Comparison of ENCODE assay signal across 18 cellular contexts in genomic region chr6:135481786-135482369, GRCh38. TPM values are rescaled to one million over a fixed set of nuclear protein-coding genes. Genes with fewer than 3 reads are reported as not detected.
DNase-seq lines count a peak whose midpoint lies in the region; ATAC-seq, FAIRE-seq and TF ChIP-seq lines count a peak whose summit lies in the region.
"Had no signal": no experiment of that assay in that cellular context is flagged by ENCODE, and none has a peak within 500 bp of the region (broad histone marks: within the 10 kb centered on the region; RNA-seq: fewer than 3 reads in every experiment).

No MANE protein-coding gene starts in this region.

- no peak overlapping the region for H3K27ac Mint-ChIP-seq in WTC11
- H3K27ac Mint-ChIP-seq: immature natural killer cell, mesothelial cell of epicardium, T-cell had no signal

- no peak overlapping the region for H3K27ac ChIP-seq in HepG2 (ENCODE audit: extremely low read length, insufficient read depth, low read length)
- H3K27ac ChIP-seq in right lobe of liver = no peak overlapping the region
- H3K27ac ChIP-seq in thyroid gland = no peak overlapping the region
- H3K27ac ChIP-seq: dorsolateral prefrontal cortex, HL-60, spleen had no signal

- TF ChIP-seq CTCF in HepG2 (CRISPR knock-in tag; IDR thresholded peaks at IDR 0.05) = no peak
- no peak for TF ChIP-seq CTCF in right lobe of liver (IDR thresholded peaks at IDR 0.05)
- TF ChIP-seq CTCF in WTC11 (IDR thresholded peaks at IDR 0.05) = no peak
- TF ChIP-seq CTCF in thyroid gland (IDR thresholded peaks at IDR 0.05) = no peak

- TF ChIP-seq EP300 in HepG2 (IDR thresholded peaks at IDR 0.05; ENCODE audit: low read depth in 2 of 2, low read length in 2 of 2) = no peak
- TF ChIP-seq EP300 in HepG2 (CRISPR knock-in tag; IDR thresholded peaks at IDR 0.05; ENCODE audit: borderline replicate concordance) = no peak

- H4K20me1 ChIP-seq in HepG2 (ENCODE audit: insufficient read depth, low read length) = no peaks in the 10 kb centered on the region

- no peak for FAIRE-seq in HepG2 (lab: Jason Lieb, UNC)
- FAIRE-seq: frontal cortex had no signal

- DNase-seq in HepG2 (ENCODE audit: low spot score) (no peak), right lobe of liver (no peak), NAMALWA (ENCODE audit: low spot score) (peak; percentile 24), WTC11 (ENCODE audit: low spot score) (no peak), thyroid gland (no peak), retina (no peak)
- DNase-seq: activated CD4-positive, alpha-beta T cell treated with anti-CD3 and anti-CD28 coated beads, Interleukin-2, amount 50 U/mL, for 1 hour; dorsolateral prefrontal cortex; GOT3; immature natural killer cell; MG63; spleen; T-cell had no signal

- intact Hi-C loops in HepG2 (cut with micrococcal nuclease; ENCODE audit: unreplicated experiment) (no loop called here), right lobe of liver (cut with DNase I) (no loop called here), thyroid gland (cut with DNase I) (no loop called here)

- H3K36me3 Mint-ChIP-seq in WTC11 = peaks cover 82% of the 10 kb centered on the region

- no peak overlapping the region for H3K4me2 ChIP-seq in HepG2 (ENCODE audit: low read depth, low read length)

- in situ Hi-C loops in HepG2 (cut with HindIII; ENCODE audit: extremely low pct_ligation_motif_present, low pct_unique_long_range_greater_than_20kb) = no loop called here

- TF ChIP-seq RAD21 in HepG2 (CRISPR knock-in tag; IDR thresholded peaks at IDR 0.05) = no peak

- ATAC-seq in HepG2 (no peak), right lobe of liver (no peak), WTC11 (no peak), HG02623 (IDR thresholded peaks at IDR 0.05; ENCODE audit: unreplicated experiment) (no peak), HG03432 (IDR thresholded peaks at IDR 0.05; ENCODE audit: unreplicated experiment) (no peak)
- ATAC-seq: T-cell had no signal

- POLR2A ChIA-PET in HepG2 (lab: Yijun Ruan, JAX) = no interaction called here
- POLR2A ChIA-PET in WTC11 (lab: Charles Lee) = interaction anchor here (0.6 kb wide), 1 partner anchor 292 kb away, joined by 3 read pairs; no protein-coding TSS in a partner anchor

- WGBS in HepG2 (ENCODE audit: low lambda C conversion rate) = 98% methylated on average over 3 of the region's 3 CpGs
- 89% methylated on average over 3 of the region's 3 CpGs for WGBS in right lobe of liver (ENCODE audit: insufficient coverage, low coverage, low lambda C conversion rate, missing lambda C conversion rate)
- WGBS in thyroid gland, 2 donors = 94 to 97% methylated on average over 3 of the region's 3 CpGs

- BruUV-seq in HepG2 (replicated peaks; lab: Mats Ljungman, UMichigan) = no TSS peak

- H3K9ac ChIP-seq in HepG2 (ENCODE audit: insufficient read depth, low read depth, low read length) = no peak overlapping the region

- H3K27me3 ChIP-seq in HepG2 (ENCODE audit: control insufficient read depth in 1 of 2, insufficient read depth in 2 of 2, low read length in 2 of 2) = no peaks in the 10 kb centered on the region
- H3K27me3 ChIP-seq in right lobe of liver = no peaks in the 10 kb centered on the region
- H3K27me3 ChIP-seq in thyroid gland = no peaks in the 10 kb centered on the region
- H3K27me3 ChIP-seq: dorsolateral prefrontal cortex, MG63, spleen had no signal

- no peaks in the 10 kb centered on the region for H3K79me2 ChIP-seq in HepG2 (ENCODE audit: insufficient read depth, low read length)

- peaks cover 67% of the 10 kb centered on the region for H3K9me3 Mint-ChIP-seq in WTC11

- H3K4me3 ChIP-seq in HepG2 (replicated peaks in 1 of 3; ENCODE audit: insufficient read depth in 1 of 3, low read depth in 2 of 3, low read length in 3 of 3) (no peak overlapping the region), right lobe of liver (no peak overlapping the region), thyroid gland (replicated peaks in 1 of 3) (no peak overlapping the region)
- H3K4me3 ChIP-seq: dorsolateral prefrontal cortex, MG63, spleen had no signal

- H3K4me1 Mint-ChIP-seq in WTC11 = no peaks in the 10 kb centered on the region
- H3K4me1 Mint-ChIP-seq: immature natural killer cell, mesothelial cell of epicardium, T-cell had no signal

- CTCF ChIA-PET in HepG2 (lab: Yijun Ruan, JAX; ENCODE audit: low intra/inter-chr PET ratio, low total read pairs) (no interaction called here), WTC11 (lab: Charles Lee) (no interaction called here)

- H3K4me1 ChIP-seq in HepG2 (ENCODE audit: insufficient read depth, low read length) (no peaks in the 10 kb centered on the region), right lobe of liver (no peaks in the 10 kb centered on the region), thyroid gland (no peaks in the 10 kb centered on the region)
- H3K4me1 ChIP-seq: spleen had no signal

- no peak overlapping the region for H2AFZ ChIP-seq in HepG2 (ENCODE audit: low read length)

- no peak overlapping the region for H3K4me3 Mint-ChIP-seq in WTC11
- H3K4me3 Mint-ChIP-seq: immature natural killer cell, mesothelial cell of epicardium, T-cell had no signal

- peaks cover 4 to 13% of the 10 kb centered on the region in 2 experiments; a peak in 4 of 5 replicates for H3K36me3 ChIP-seq in HepG2 (replicated peaks in 1 of 2; ENCODE audit: control insufficient read depth in 1 of 2, insufficient read depth in 2 of 2, low read length in 2 of 2)
- H3K36me3 ChIP-seq in right lobe of liver = no peaks in the 10 kb centered on the region
- peaks cover 4 to 24% of the 10 kb centered on the region in 2 donors for H3K36me3 ChIP-seq in thyroid gland

- H3K9me3 ChIP-seq in HepG2 (ENCODE audit: low read length) (peaks cover 62% of the 10 kb centered on the region), right lobe of liver (peaks cover 0 to 10% (median 8%) of the 10 kb centered on the region in 4 donors), thyroid gland (no peaks in the 10 kb centered on the region)

- no peaks in the 10 kb centered on the region for H3K27me3 Mint-ChIP-seq in WTC11 (ENCODE audit: low read depth)
- H3K27me3 Mint-ChIP-seq: T-cell had no signal

- no peak for TF ChIP-seq POLR2A in HepG2 (IDR thresholded peaks at IDR 0.05; ENCODE audit: insufficient read depth in 1 of 2, low read depth in 2 of 2, low read length in 2 of 2)
- no peak for TF ChIP-seq POLR2A in right lobe of liver (IDR thresholded peaks at IDR 0.05)
- no peak for TF ChIP-seq POLR2A in thyroid gland (IDR thresholded peaks at IDR 0.05)

TF ChIP-seq in HepG2, 621 proteins besides CTCF, POLR2A, EP300 and RAD21 (continues in another document):
- TF ChIP-seq ARID3A (IDR thresholded peaks at IDR 0.05; ENCODE audit: low read depth, low read length) (peak; percentile 54; the same call in 1 of the 2 replicates), ZNF317 (CRISPR knock-in tag; IDR thresholded peaks at IDR 0.05) (peak; percentile 99)

TF ChIP-seq in WTC11, 78 proteins besides CTCF, POLR2A, EP300 and RAD21:
- peak; percentile 85 for TF ChIP-seq ZNF317 (CRISPR knock-in tag; IDR thresholded peaks at IDR 0.05; ENCODE audit: borderline replicate concordance, low read depth)
- no peak for TF ChIP-seq JUN (CRISPR knock-in tag; IDR thresholded peaks at IDR 0.05)

RNA-seq across cellular contexts. Expression of gene AHI1, which starts 15.7 kb away (rescaled TPM):
- 18.0 and 18.6 TPM in 2 replicates for total RNA-seq in HepG2 (2016; rRNA removed; fragmentation: Illumina TruSeq; extraction: Trizol)
- total RNA-seq in HepG2 (2016; cell fraction: cytosol; rRNA removed; fragmentation: Illumina TruSeq; extraction: Trizol; ENCODE audit: low read depth) = 5.5 and 6.3 TPM in 2 replicates
- 16.8 and 18.8 TPM in 2 replicates for total RNA-seq in HepG2 (2016; cell fraction: insoluble cytoplasmic fraction; rRNA removed; fragmentation: Illumina TruSeq; extraction: Trizol)
- total RNA-seq in HepG2 (2016; cell fraction: membrane; rRNA removed; fragmentation: Illumina TruSeq; extraction: Trizol) = 5.9 and 9.1 TPM in 2 replicates
- total RNA-seq in HepG2 (2016; cell fraction: nucleus; rRNA removed; fragmentation: Illumina TruSeq; extraction: Trizol) = 57.4 and 61.1 TPM in 2 replicates
- 4.0 and 7.2 TPM in 2 replicates for polyA plus RNA-seq in HepG2 (2011; rRNA removed)
- polyA plus RNA-seq in HepG2 (2011; cell fraction: cytosol; rRNA removed) = 1.9 and 2.0 TPM in 2 replicates
- polyA plus RNA-seq in HepG2 (2011; cell fraction: nucleus; rRNA removed) = 7.2 and 7.6 TPM in 2 replicates
- polyA plus RNA-seq in HepG2 (2012) = 3.9 and 4.6 TPM in 2 replicates
- polyA plus RNA-seq in HepG2 (2016; cell fraction: cytosol; fragmentation: Illumina TruSeq; extraction: Trizol; ENCODE audit: low read depth) = 0.74 and 0.96 TPM in 2 replicates
- polyA plus RNA-seq in HepG2 (2016; cell fraction: insoluble cytoplasmic fraction; fragmentation: Illumina TruSeq; extraction: Trizol; ENCODE audit: low read depth) = 10.6 and 12.4 TPM in 2 replicates
- 2.4 and 2.6 TPM in 2 replicates for polyA plus RNA-seq in HepG2 (2016; cell fraction: membrane; fragmentation: Illumina TruSeq; extraction: Trizol; ENCODE audit: low read depth)
- 23.1 and 29.2 TPM in 2 replicates for polyA plus RNA-seq in HepG2 (2016; cell fraction: nucleus; fragmentation: Illumina TruSeq; extraction: Trizol; ENCODE audit: insufficient read depth, low read depth)
- 5.7 and 10.3 TPM in 2 replicates for polyA minus RNA-seq in HepG2 (2011; rRNA and poly(A)+ RNA removed; ENCODE audit: low replicate concordance)
- 3.2 and 4.3 TPM in 2 replicates for polyA minus RNA-seq in HepG2 (2011; cell fraction: cytosol; rRNA and poly(A)+ RNA removed)
- polyA minus RNA-seq in HepG2 (2011; cell fraction: nucleus; rRNA and poly(A)+ RNA removed) = 71.8 and 82.2 TPM in 2 replicates
- 1 to 10 TPM; 4.7 to 9.2 (median 8.0) TPM for total RNA-seq in right lobe of liver
- 18.1 to 18.8 TPM (median 18.4 TPM) in 3 replicates for total RNA-seq in WTC11 (2021)
- total RNA-seq in thyroid gland = 10 to 100 TPM; 25.5 to 53.3 (median 42.1) TPM

Comparison
In these comparisons a context has a peak if more than half of its experiments do, and no peak if none do; other contexts are left out.
1. Of the 50 proteins assayed by ChIP-seq in both HepG2 and WTC11: peak only in HepG2: none; only in WTC11: none; in both: ZNF317; in neither: 49.